ENCODE assay signal across 8 cellular contexts in the genomic region with DNA sequence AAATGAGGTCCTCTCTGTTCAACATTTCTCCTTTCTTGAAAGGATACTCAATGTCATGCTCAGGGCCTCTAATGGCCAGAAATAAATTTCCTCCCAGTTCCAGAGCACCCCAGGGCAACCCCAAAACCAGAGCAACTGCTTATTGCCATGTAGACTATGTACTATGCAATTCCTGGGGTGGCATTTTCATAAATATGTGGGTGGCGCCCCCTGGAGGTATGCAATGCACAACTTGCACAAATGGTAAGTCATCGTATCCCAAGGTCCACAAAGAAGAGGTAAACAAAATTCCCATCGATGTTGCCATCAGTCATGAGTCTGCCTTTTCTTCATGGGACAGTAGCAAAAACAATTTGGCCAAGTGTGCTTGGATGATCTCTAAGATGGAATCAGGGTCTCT.
DNase-seq lines count a peak whose midpoint lies in the region; ATAC-seq, FAIRE-seq and TF ChIP-seq lines count a peak whose summit lies in the region.
"Not testable (repeated sequence)": the region's sequence is repeated elsewhere in the genome, so short reads cannot be mapped to it uniquely, and the experiment has no call there.

No MANE protein-coding gene starts in this region.

- not testable (repeated sequence) for TF ChIP-seq RAD21 in GM12878 (IDR thresholded peaks at IDR 0.05; ENCODE audit: insufficient read depth, low read depth, low read length)

- SMC1A ChIA-PET in GM12878 (lab: Charles Lee; ENCODE audit: uncharacterized antibody, unreplicated experiment): interaction anchor here (0.6 kb wide), 1 partner anchor 148 kb away, joined by 3 read pairs; no protein-coding TSS in a partner anchor

- not testable (repeated sequence) for H3K27me3 ChIP-seq in DND-41 (ENCODE audit: insufficient read depth, low read length, poor library complexity); GM12878 (replicated peaks in 1 of 2; ENCODE audit: control insufficient read depth in 2 of 2, insufficient read depth in 2 of 2, low read length in 1 of 2); upper lobe of right lung

- CTCF ChIA-PET in GM12878 (lab: Yijun Ruan, JAX): not testable (repeated sequence)

- not testable (repeated sequence) for H3K27ac ChIP-seq in DND-41 (ENCODE audit: low read length); GM12878 (ENCODE audit: control insufficient read depth, insufficient read depth); upper lobe of right lung

- not testable (repeated sequence) for H3K4me2 ChIP-seq in DND-41 (ENCODE audit: insufficient read depth, low read length); GM12878 (ENCODE audit: control insufficient read depth, insufficient read depth)

- in situ Hi-C loops in GM12878 (cut with MboI): loop anchor here (10.0 kb wide), 1 partner anchor 120 kb away; no protein-coding TSS in a partner anchor

- not testable (repeated sequence) for ATAC-seq in DND-41 (ENCODE audit: insufficient read depth, low read depth); GM12878; upper lobe of right lung

- TF ChIP-seq CTCF in DND-41 (IDR thresholded peaks at IDR 0.05; ENCODE audit: borderline replicate concordance, extremely low read depth, low read length, poor library complexity, severe bottlenecking) (peak; percentile 31), LNCAP (IDR thresholded peaks at IDR 0.05) (peak; percentile 36; the same call in 1 of the 2 replicates), upper lobe of right lung (IDR thresholded peaks at IDR 0.05) (peak; percentile 9)
- TF ChIP-seq CTCF in GM12878 (IDR thresholded peaks at IDR 0.05 in 2 of 3, conservative IDR thresholded peaks at IDR 0.05 in 1 of 3; ENCODE audit: control insufficient read depth in 2 of 3, extremely low read depth in 1 of 3, insufficient read depth in 1 of 3, low read depth in 3 of 3, low read length in 3 of 3): not testable (repeated sequence)

- not testable (repeated sequence) for FAIRE-seq in GM12878 (lab: Jason Lieb, UNC)

- not testable (repeated sequence) for H3K36me3 ChIP-seq in DND-41 (ENCODE audit: insufficient read depth, low read length); GM12878 (ENCODE audit: control insufficient read depth in 2 of 2, insufficient read depth in 2 of 2, low read length in 1 of 2); upper lobe of right lung

- not testable (repeated sequence) for TF ChIP-seq POLR2A in GM12878 (IDR thresholded peaks at IDR 0.05; ENCODE audit: low read depth, low read length)

- H2AFZ ChIP-seq in DND-41 (ENCODE audit: low read depth, low read length); GM12878 (ENCODE audit: control insufficient read depth, low read depth, low read length): not testable (repeated sequence)

- DNase-seq in DND-41 (peak; percentile 11), T follicular helper cell (ENCODE audit: low read depth) (peak; percentile 27), glomerular visceral epithelial cell (ENCODE audit: extremely low spot score) (peak; percentile 1)
- DNase-seq in activated CD8-positive, alpha-beta memory T cell treated with anti-CD3 and anti-CD28 coated beads for 24 hours: peak; percentile 58
- not testable (repeated sequence) for DNase-seq in GM12878 (ENCODE audit: low read depth, low spot score); upper lobe of right lung
- peak; percentile 8 for DNase-seq in stimulated activated CD4-positive, alpha-beta T cell treated with anti-CD3 and anti-CD28 coated beads, Interleukin-12 subunit alpha, Interleukin-12 subunit beta, amount 100 ng/mL, for 4 hours

- POLR2A ChIA-PET in GM12878 (lab: Charles Lee): not testable (repeated sequence)

- not testable (repeated sequence) for H3K4me1 ChIP-seq in DND-41 (ENCODE audit: insufficient read depth, low read length); GM12878 (ENCODE audit: control insufficient read depth, insufficient read depth, low read length); upper lobe of right lung

- RAD21 ChIA-PET in GM12878 (lab: Charles Lee; ENCODE audit: unreplicated experiment): not testable (repeated sequence)

- not testable (repeated sequence) for H3K79me2 ChIP-seq in DND-41 (ENCODE audit: insufficient read depth, low read length); GM12878 (ENCODE audit: control insufficient read depth, insufficient read depth, low read length)

- intact Hi-C loops in GM12878 (cut with micrococcal nuclease; ENCODE audit: unreplicated experiment): loop anchor here (10.0 kb wide), 1 partner anchor 100 kb away; no protein-coding TSS in a partner anchor
- intact Hi-C loops in upper lobe of right lung (cut with DNase I): not testable (repeated sequence)

- not testable (repeated sequence) for TF ChIP-seq EP300 in GM12878 (IDR thresholded peaks at IDR 0.05; ENCODE audit: borderline replicate concordance in 1 of 2, control insufficient read depth in 1 of 2, low read depth in 2 of 2, low read length in 2 of 2)

- not testable (repeated sequence) for H3K4me3 ChIP-seq in DND-41 (ENCODE audit: low read depth in 1 of 2, low read length in 2 of 2); GM12878; upper lobe of right lung

- WGBS in GM12878 (ENCODE audit: insufficient coverage, insufficient replicate concordance, low lambda C conversion rate, missing lambda C conversion rate): 0% methylated on average over 1 of the region's 3 CpGs

- H3K9me3 ChIP-seq in DND-41 (ENCODE audit: insufficient read depth, low read length, severe bottlenecking); GM12878 (replicated peaks; ENCODE audit: control insufficient read depth, insufficient read depth, low read length); upper lobe of right lung: not testable (repeated sequence)

- not testable (repeated sequence) for H4K20me1 ChIP-seq in DND-41 (ENCODE audit: insufficient read depth, low read length); GM12878 (ENCODE audit: control insufficient read depth, insufficient read depth)

- H3K9ac ChIP-seq in DND-41 (ENCODE audit: low read depth, low read length); GM12878 (ENCODE audit: control insufficient read depth, insufficient read depth, low read length): not testable (repeated sequence)

- BruUV-seq in GM12878 (replicated peaks; lab: Mats Ljungman, UMichigan): not testable (repeated sequence)

TF ChIP-seq in GM12878, 131 proteins besides CTCF, POLR2A, EP300 and RAD21:
- TF ChIP-seq SMC3 (IDR thresholded peaks at IDR 0.05; ENCODE audit: borderline replicate concordance, low read length): peak; percentile 3; the same call in 1 of the 2 replicates
